In the genomic region with DNA sequence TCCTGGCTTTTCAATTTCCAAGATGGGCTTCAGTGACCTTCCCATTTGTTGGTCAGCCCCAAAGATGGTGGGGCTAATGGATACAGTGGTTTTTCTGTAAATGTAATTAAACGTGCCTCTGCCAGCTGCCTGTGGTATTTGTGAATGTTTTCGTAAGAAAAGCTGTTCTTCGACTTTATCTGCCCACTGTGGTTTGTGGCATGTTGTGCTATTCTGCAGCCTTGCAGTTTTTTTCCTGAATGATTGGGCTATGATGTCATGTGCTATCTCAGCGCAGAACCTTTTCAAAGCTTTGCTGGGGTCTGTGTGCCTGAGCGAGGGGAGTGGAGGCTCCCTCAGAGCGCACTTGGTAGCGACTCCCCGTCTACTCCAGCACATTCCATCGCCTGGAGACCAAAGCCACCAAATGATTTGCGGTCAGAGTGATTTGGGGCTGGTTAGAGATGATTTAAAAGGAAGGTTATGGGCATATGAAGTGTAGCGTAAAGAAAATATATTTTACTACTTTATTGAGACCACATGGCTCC, we compare ENCODE assay signal across 10 cellular contexts.
DNase-seq lines count a peak whose midpoint lies in the region; ATAC-seq and TF ChIP-seq lines count a peak whose summit lies in the region.
"Had no signal": no experiment of that assay in that cellular context is flagged by ENCODE, and none has a peak within 500 bp of the region (broad histone marks: within the 10 kb centered on the region; RNA-seq: fewer than 3 reads in every experiment).

No MANE protein-coding gene starts in this region.

- DNase-seq in AG09319 (ENCODE audit: extremely low read depth, low read depth) (peak; percentile 89), cardiac fibroblast (ENCODE audit: low read depth in 2 of 2) (peak; percentile 90 to 93), neural crest cell (ENCODE audit: low read depth, low spot score) (no peak), NCI-H2171 treated with DMSO at 0.1 percent for 48 hours (lab: John Stamatoyannopoulos, UW) (no peak)
- DNase-seq in activated effector memory CD4-positive, alpha-beta T cell treated with Interleukin-2 at 50 U/mL for 16 hours = no peak
- DNase-seq: T-helper 9 cell had no signal

- H3K9me2 ChIP-seq in Loucy (replicated peaks; ENCODE audit: low read depth, low read length) = no peaks in the 10 kb centered on the region

- peak overlapping the region; percentile 74 for H3K4me3 Mint-ChIP-seq in neural crest cell

- peaks cover 26% of the 10 kb centered on the region for H3K27me3 ChIP-seq in Loucy (ENCODE audit: insufficient read depth, low read length, poor library complexity, severe bottlenecking)
- H3K27me3 ChIP-seq: foreskin keratinocyte had no signal

- H3K36me3 Mint-ChIP-seq in neural crest cell (ENCODE audit: low read depth) = no peaks in the 10 kb centered on the region

- H3K4me1 Mint-ChIP-seq in neural crest cell = peaks cover 52% of the 10 kb centered on the region

- no peak for TF ChIP-seq CTCF in AG09319 (IDR thresholded peaks at IDR 0.05; ENCODE audit: low read depth, low read length)
- TF ChIP-seq CTCF in Loucy (conservative IDR thresholded peaks at IDR 0.05; ENCODE audit: low read length) = no peak
- no peak for TF ChIP-seq CTCF in cardiac fibroblast (IDR thresholded peaks at IDR 0.05; ENCODE audit: low read depth, low read length)
- TF ChIP-seq CTCF in neural crest cell (conservative IDR thresholded peaks at IDR 0.05) = no peak

- H3F3A ChIP-seq in Loucy (ENCODE audit: low read depth) = no peaks in the 10 kb centered on the region

- no peaks in the 10 kb centered on the region for H3K9me3 ChIP-seq in Loucy (ENCODE audit: insufficient read depth, low read depth, low read length)

- no peaks in the 10 kb centered on the region for H4K20me1 ChIP-seq in Loucy (ENCODE audit: insufficient read depth, low read length, poor library complexity, severe bottlenecking)

- H3K9me3 Mint-ChIP-seq in neural crest cell = no peaks in the 10 kb centered on the region

- ATAC-seq in HG03135 (IDR thresholded peaks at IDR 0.05; ENCODE audit: unreplicated experiment) (no peak), GM18520 (IDR thresholded peaks at IDR 0.05; ENCODE audit: unreplicated experiment) (no peak)
- ATAC-seq: foreskin keratinocyte had no signal

- H3K4me3 ChIP-seq in Loucy (ENCODE audit: low read length, poor library complexity, severe bottlenecking) (no peak overlapping the region), cardiac fibroblast (replicated peaks in 1 of 2; ENCODE audit: low read depth in 2 of 2, low read length in 2 of 2) (peak overlapping the region in 1 of 2 donors; percentile 21)

- H2AFZ ChIP-seq in Loucy (ENCODE audit: low read length) = no peak overlapping the region

- no peaks in the 10 kb centered on the region for H3K27me3 Mint-ChIP-seq in neural crest cell (ENCODE audit: low read depth)

- no peaks in the 10 kb centered on the region for H3K36me3 ChIP-seq in Loucy (ENCODE audit: insufficient read depth, low read length)

- peak overlapping the region; percentile 65 for H3K27ac Mint-ChIP-seq in neural crest cell (ENCODE audit: unreplicated experiment)

- H3K79me2 ChIP-seq in Loucy (ENCODE audit: insufficient read depth, low read length) = no peaks in the 10 kb centered on the region

- peaks cover 6% of the 10 kb centered on the region for H3K4me1 ChIP-seq in Loucy (ENCODE audit: insufficient read depth, low read length, poor library complexity, severe bottlenecking)

- no peak overlapping the region for H3K9ac ChIP-seq in Loucy (ENCODE audit: low read depth, low read length, poor library complexity, severe bottlenecking)

- H3K4me2 ChIP-seq in Loucy (ENCODE audit: low read depth, low read length, poor library complexity, severe bottlenecking) = peak overlapping the region; percentile 26

Comparison
In these comparisons a context has a peak if more than half of its experiments do, and no peak if none do; other contexts are left out.
1. DNase-seq: peak in AG09319 (single experiment) and cardiac fibroblast (2 of 2); none in neural crest cell (single experiment), activated effector memory CD4-positive, alpha-beta T cell treated with Interleukin-2 at 50 U/mL for 16 hours (single experiment) and NCI-H2171 treated with DMSO at 0.1 percent for 48 hours (single experiment).